ENCODE assay signal across 28 cellular contexts in genomic region chr2:128608911-128609880, GRCh38.
A peak's percentile ranks its signal among the peaks of the same experiment; 100 is the strongest.
DNase-seq lines count a peak whose midpoint lies in the region; ATAC-seq, FAIRE-seq and TF ChIP-seq lines count a peak whose summit lies in the region.
"Had no signal": no experiment of that assay in that cellular context is flagged by ENCODE, and none has a peak within 500 bp of the region (broad histone marks: within the 10 kb centered on the region; RNA-seq: fewer than 3 reads in every experiment).

No MANE protein-coding gene starts in this region.

- H3K27ac ChIP-seq in left lung = no peak overlapping the region
- H3K27ac ChIP-seq in PC-9 = no peak overlapping the region
- H3K27ac ChIP-seq: ascending aorta, uterus had no signal

- no peaks in the 10 kb centered on the region for H4K20me1 ChIP-seq in PC-9 (ENCODE audit: insufficient read depth)

- no peak for ATAC-seq in activated naive CD4-positive, alpha-beta T cell treated with anti-CD3 and anti-CD28 coated beads, Interleukin-2, amount 50 U/mL, for 72 hours
- ATAC-seq in left lung (no peak), sciatic nerve (no peak)
- ATAC-seq: activated CD4-positive, CD25-positive, alpha-beta regulatory T cell treated with anti-CD3 and anti-CD28 coated beads, Interleukin-2, amount 50 U/mL, for 24 hours; effector memory CD8-positive, alpha-beta T cell; naive thymus-derived CD4-positive, alpha-beta T cell; stimulated activated naive B cell treated with anti-CD40 and anti-IgM and Interleukin-4, amounts not matched to agents 10 μg/mL and 1 μg/mL and 100 μg/mL, for 72 hours; T-helper 17 cell had no signal

- peak; percentile 0 for DNase-seq in activated naive CD4-positive, alpha-beta T cell treated with anti-CD3 and anti-CD28 coated beads for 36 hours
- DNase-seq in activated naive CD4-positive, alpha-beta T cell treated with anti-CD3 and anti-CD28 coated beads, Interleukin-2, amount 50 U/mL, for 72 hours (ENCODE audit: low spot score in 2 of 2) = no peak
- peak; percentile 22 for DNase-seq in RPMI8226
- DNase-seq in left lung = peak; percentile 19 to 28
- peak; percentile 32 for DNase-seq in sciatic nerve (ENCODE audit: low spot score)
- no peak for DNase-seq in anterior cingulate cortex (lab: John Stamatoyannopoulos, UW)
- DNase-seq in D721Med (ENCODE audit: insufficient read length, low spot score) = no peak
- no peak for DNase-seq in PC-9
- DNase-seq: activated CD4-positive, alpha-beta T cell treated with anti-CD3 and anti-CD28 coated beads, Interleukin-2, amount 50 U/mL, for 48 hours; caudate nucleus; CD4-positive, CD25-positive, alpha-beta regulatory T cell; effector memory CD8-positive, alpha-beta T cell; GOT3; immature natural killer cell; KBM-7; naive thymus-derived CD4-positive, alpha-beta T cell; NCI-H1092 treated with DMSO at 0.1 percent for 48 hours; NCI-H187; NCI-H510A; stimulated activated naive B cell treated with anti-CD40 and anti-IgM and Interleukin-4, amounts not matched to agents 10 μg/mL and 1 μg/mL and 100 μg/mL, for 72 hours; T-helper 17 cell had no signal

- H3K36me3 Mint-ChIP-seq in activated naive CD4-positive, alpha-beta T cell treated with anti-CD3 and anti-CD28 coated beads for 36 hours (ENCODE audit: low read depth) = no peaks in the 10 kb centered on the region
- no peaks in the 10 kb centered on the region for H3K36me3 Mint-ChIP-seq in activated naive CD4-positive, alpha-beta T cell treated with anti-CD3 and anti-CD28 coated beads, Interleukin-2, amount 50 U/mL, for 72 hours
- H3K36me3 Mint-ChIP-seq: activated naive CD4-positive, alpha-beta T cell treated with anti-CD3 and anti-CD28 coated beads, Interleukin-2, amount 50 U/mL, for 24 hours; CD4-positive, CD25-positive, alpha-beta regulatory T cell; immature natural killer cell; naive thymus-derived CD4-positive, alpha-beta T cell; stimulated activated naive B cell treated with anti-CD40 and anti-IgM and Interleukin-4, amounts not matched to agents 10 μg/mL and 1 μg/mL and 100 μg/mL, for 72 hours had no signal

- H3K4me1 Mint-ChIP-seq in activated naive CD4-positive, alpha-beta T cell treated with anti-CD3 and anti-CD28 coated beads for 36 hours (ENCODE audit: low read depth) = no peaks in the 10 kb centered on the region
- H3K4me1 Mint-ChIP-seq: activated naive CD4-positive, alpha-beta T cell treated with anti-CD3 and anti-CD28 coated beads, Interleukin-2, amount 50 U/mL, for 24 hours; CD4-positive, CD25-positive, alpha-beta regulatory T cell; immature natural killer cell; naive thymus-derived CD4-positive, alpha-beta T cell; stimulated activated naive B cell treated with anti-CD40 and anti-IgM and Interleukin-4, amounts not matched to agents 10 μg/mL and 1 μg/mL and 100 μg/mL, for 72 hours had no signal

- H3K9me3 ChIP-seq in left lung = no peaks in the 10 kb centered on the region
- no peaks in the 10 kb centered on the region for H3K9me3 ChIP-seq in PC-9 (ENCODE audit: insufficient read depth, low read depth)
- H3K9me3 ChIP-seq: ascending aorta, uterus had no signal

- intact Hi-C loops in activated naive CD4-positive, alpha-beta T cell treated with anti-CD3 and anti-CD28 coated beads for 36 hours (cut with micrococcal nuclease) = no loop called here
- intact Hi-C loops in left lung (cut with DNase I) (no loop called here), sciatic nerve (cut with DNase I) (no loop called here), PC-9 (cut with micrococcal nuclease; ENCODE audit: unreplicated experiment) (no loop called here)

- no peaks in the 10 kb centered on the region for H3K4me1 ChIP-seq in left lung
- no peaks in the 10 kb centered on the region for H3K4me1 ChIP-seq in PC-9 (replicated peaks; ENCODE audit: insufficient read depth)

- CTCF ChIA-PET in activated naive CD4-positive, alpha-beta T cell treated with anti-CD3 and anti-CD28 coated beads for 36 hours (lab: Charles Lee) = no interaction called here
- CTCF ChIA-PET in PC-9 (lab: Charles Lee) = no interaction called here

- no peaks in the 10 kb centered on the region for H3F3A ChIP-seq in PC-9 (ENCODE audit: insufficient read depth, low read depth)

- POLR2A ChIA-PET in PC-9 (lab: Charles Lee; ENCODE audit: unreplicated experiment) = no interaction called here

- TF ChIP-seq CTCF in left lung (IDR thresholded peaks at IDR 0.05) = no peak
- no peak for TF ChIP-seq CTCF in D721Med (IDR thresholded peaks at IDR 0.05; ENCODE audit: insufficient read depth, missing control alignments)
- no peak for TF ChIP-seq CTCF in PC-9 (conservative IDR thresholded peaks at IDR 0.05)

- H3K4me3 Mint-ChIP-seq in activated naive CD4-positive, alpha-beta T cell treated with anti-CD3 and anti-CD28 coated beads for 36 hours = no peak overlapping the region
- H3K4me3 Mint-ChIP-seq: activated naive CD4-positive, alpha-beta T cell treated with anti-CD3 and anti-CD28 coated beads, Interleukin-2, amount 50 U/mL, for 24 hours; effector memory CD8-positive, alpha-beta T cell; immature natural killer cell; stimulated activated naive B cell treated with anti-CD40 and anti-IgM and Interleukin-4, amounts not matched to agents 10 μg/mL and 1 μg/mL and 100 μg/mL, for 72 hours; T-helper 17 cell had no signal

- no peaks in the 10 kb centered on the region for H3K79me2 ChIP-seq in PC-9 (ENCODE audit: low read depth)

- H3K36me3 ChIP-seq in left lung (no peaks in the 10 kb centered on the region), PC-9 (ENCODE audit: low read depth) (no peaks in the 10 kb centered on the region)
- H3K36me3 ChIP-seq: ascending aorta, uterus had no signal

- no peaks in the 10 kb centered on the region for H3K9me2 ChIP-seq in PC-9 (ENCODE audit: insufficient read depth)

- no peak overlapping the region for H3K27ac Mint-ChIP-seq in activated naive CD4-positive, alpha-beta T cell treated with anti-CD3 and anti-CD28 coated beads for 36 hours
- no peak overlapping the region for H3K27ac Mint-ChIP-seq in activated naive CD4-positive, alpha-beta T cell treated with anti-CD3 and anti-CD28 coated beads, Interleukin-2, amount 50 U/mL, for 72 hours
- H3K27ac Mint-ChIP-seq: activated naive CD4-positive, alpha-beta T cell treated with anti-CD3 and anti-CD28 coated beads, Interleukin-2, amount 50 U/mL, for 24 hours; CD4-positive, CD25-positive, alpha-beta regulatory T cell; effector memory CD8-positive, alpha-beta T cell; immature natural killer cell; naive thymus-derived CD4-positive, alpha-beta T cell; stimulated activated naive B cell treated with anti-CD40 and anti-IgM and Interleukin-4, amounts not matched to agents 10 μg/mL and 1 μg/mL and 100 μg/mL, for 72 hours; T-helper 17 cell had no signal

- no TSS peak for BruUV-seq in PC-9 (replicated peaks; lab: Mats Ljungman, UMichigan)

- no peak overlapping the region for H2AFZ ChIP-seq in PC-9

- H3K4me3 ChIP-seq in left lung (no peak overlapping the region), PC-9 (no peak overlapping the region)
- H3K4me3 ChIP-seq: skin epidermis had no signal

- FAIRE-seq in D721Med (lab: Jason Lieb, UNC) = no peak
- FAIRE-seq: A204.1, TTC549 had no signal

- H3K27me3 ChIP-seq in left lung (no peaks in the 10 kb centered on the region), PC-9 (ENCODE audit: insufficient read depth, low read depth) (no peaks in the 10 kb centered on the region)
- H3K27me3 ChIP-seq: ascending aorta, uterus had no signal

- no peak overlapping the region for H3K4me2 ChIP-seq in PC-9

- no peaks in the 10 kb centered on the region for H3K9me3 Mint-ChIP-seq in activated naive CD4-positive, alpha-beta T cell treated with anti-CD3 and anti-CD28 coated beads for 36 hours
- H3K9me3 Mint-ChIP-seq in activated naive CD4-positive, alpha-beta T cell treated with anti-CD3 and anti-CD28 coated beads, Interleukin-2, amount 50 U/mL, for 72 hours = no peaks in the 10 kb centered on the region
- H3K9me3 Mint-ChIP-seq: activated naive CD4-positive, alpha-beta T cell treated with anti-CD3 and anti-CD28 coated beads, Interleukin-2, amount 50 U/mL, for 24 hours; CD4-positive, CD25-positive, alpha-beta regulatory T cell; effector memory CD8-positive, alpha-beta T cell; naive thymus-derived CD4-positive, alpha-beta T cell; stimulated activated naive B cell treated with anti-CD40 and anti-IgM and Interleukin-4, amounts not matched to agents 10 μg/mL and 1 μg/mL and 100 μg/mL, for 72 hours had no signal

- H3K27me3 Mint-ChIP-seq in activated naive CD4-positive, alpha-beta T cell treated with anti-CD3 and anti-CD28 coated beads for 36 hours (ENCODE audit: low read depth) = no peaks in the 10 kb centered on the region
- H3K27me3 Mint-ChIP-seq: activated naive CD4-positive, alpha-beta T cell treated with anti-CD3 and anti-CD28 coated beads, Interleukin-2, amount 50 U/mL, for 24 hours; stimulated activated naive B cell treated with anti-CD40 and anti-IgM and Interleukin-4, amounts not matched to agents 10 μg/mL and 1 μg/mL and 100 μg/mL, for 72 hours had no signal

Comparison
In these comparisons a context has a peak if more than half of its experiments do, and no peak if none do; other contexts are left out.
1. DNase-seq: peak in activated naive CD4-positive, alpha-beta T cell treated with anti-CD3 and anti-CD28 coated beads for 36 hours (single experiment), RPMI8226 (single experiment), left lung (2 of 2) and sciatic nerve (single experiment); none in activated naive CD4-positive, alpha-beta T cell treated with anti-CD3 and anti-CD28 coated beads, Interleukin-2, amount 50 U/mL, for 72 hours (0 of 2), anterior cingulate cortex (0 of 58), D721Med (single experiment) and PC-9 (0 of 2).